1 cellular context compared by ENCODE assay signal in genomic region chr15:40893019-40893723, GRCh38.
TF ChIP-seq lines count a peak whose summit lies in the region.

No MANE protein-coding gene starts in this region.

TF ChIP-seq in WTC11, 78 proteins besides CTCF, POLR2A, EP300 and RAD21 (continued from another document):
- no peak for TF ChIP-seq E2F5 (CRISPR knock-in tag; IDR thresholded peaks at IDR 0.05)
- TF ChIP-seq, protein P1, sequence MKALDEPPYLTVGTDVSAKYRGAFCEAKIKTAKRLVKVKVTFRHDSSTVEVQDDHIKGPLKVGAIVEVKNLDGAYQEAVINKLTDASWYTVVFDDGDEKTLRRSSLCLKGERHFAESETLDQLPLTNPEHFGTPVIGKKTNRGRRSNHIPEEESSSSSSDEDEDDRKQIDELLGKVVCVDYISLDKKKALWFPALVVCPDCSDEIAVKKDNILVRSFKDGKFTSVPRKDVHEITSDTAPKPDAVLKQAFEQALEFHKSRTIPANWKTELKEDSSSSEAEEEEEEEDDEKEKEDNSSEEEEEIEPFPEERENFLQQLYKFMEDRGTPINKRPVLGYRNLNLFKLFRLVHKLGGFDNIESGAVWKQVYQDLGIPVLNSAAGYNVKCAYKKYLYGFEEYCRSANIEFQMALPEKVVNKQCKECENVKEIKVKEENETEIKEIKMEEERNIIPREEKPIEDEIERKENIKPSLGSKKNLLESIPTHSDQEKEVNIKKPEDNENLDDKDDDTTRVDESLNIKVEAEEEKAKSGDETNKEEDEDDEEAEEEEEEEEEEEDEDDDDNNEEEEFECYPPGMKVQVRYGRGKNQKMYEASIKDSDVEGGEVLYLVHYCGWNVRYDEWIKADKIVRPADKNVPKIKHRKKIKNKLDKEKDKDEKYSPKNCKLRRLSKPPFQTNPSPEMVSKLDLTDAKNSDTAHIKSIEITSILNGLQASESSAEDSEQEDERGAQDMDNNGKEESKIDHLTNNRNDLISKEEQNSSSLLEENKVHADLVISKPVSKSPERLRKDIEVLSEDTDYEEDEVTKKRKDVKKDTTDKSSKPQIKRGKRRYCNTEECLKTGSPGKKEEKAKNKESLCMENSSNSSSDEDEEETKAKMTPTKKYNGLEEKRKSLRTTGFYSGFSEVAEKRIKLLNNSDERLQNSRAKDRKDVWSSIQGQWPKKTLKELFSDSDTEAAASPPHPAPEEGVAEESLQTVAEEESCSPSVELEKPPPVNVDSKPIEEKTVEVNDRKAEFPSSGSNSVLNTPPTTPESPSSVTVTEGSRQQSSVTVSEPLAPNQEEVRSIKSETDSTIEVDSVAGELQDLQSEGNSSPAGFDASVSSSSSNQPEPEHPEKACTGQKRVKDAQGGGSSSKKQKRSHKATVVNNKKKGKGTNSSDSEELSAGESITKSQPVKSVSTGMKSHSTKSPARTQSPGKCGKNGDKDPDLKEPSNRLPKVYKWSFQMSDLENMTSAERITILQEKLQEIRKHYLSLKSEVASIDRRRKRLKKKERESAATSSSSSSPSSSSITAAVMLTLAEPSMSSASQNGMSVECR (CRISPR knock-in tag; IDR thresholded peaks at IDR 0.05; ENCODE audit: borderline replicate concordance) = no peak
- TF ChIP-seq ZNF138 (CRISPR knock-in tag; conservative IDR thresholded peaks at IDR 0.05) = no peak
- no peak for TF ChIP-seq TP53 (CRISPR knock-in tag; IDR thresholded peaks at IDR 0.05)
TF ChIP-seq in WTC11: peak in this region for 0.
